ENCODE assay signal across 8 cellular contexts in genomic region chr9:92077868-92078267, GRCh38.
"Had no signal": no experiment of that assay in that cellular context is flagged by ENCODE, and none has a peak within 500 bp of the region (broad histone marks: within the 10 kb centered on the region; RNA-seq: fewer than 3 reads in every experiment).

No MANE protein-coding gene starts in this region.

- H3K4me3 ChIP-seq: GM12878 had no signal

- DNase-seq: GDM1, GF-D8 had no signal

- FAIRE-seq: G401.6, GM12878, GM12891, GM12892, GM18507, GM19239 had no signal

- ATAC-seq: GM12878 had no signal
